ENCODE assay signal across 9 cellular contexts in genomic region chr15:72227720-72228119, GRCh38. TPM values are rescaled to one million over a fixed set of nuclear protein-coding genes. Genes with fewer than 3 reads are reported as not detected.
DNase-seq lines count a peak whose midpoint lies in the region; ATAC-seq, FAIRE-seq and TF ChIP-seq lines count a peak whose summit lies in the region.
"Had no signal": no experiment of that assay in that cellular context is flagged by ENCODE, and none has a peak within 500 bp of the region (broad histone marks: within the 10 kb centered on the region; RNA-seq: fewer than 3 reads in every experiment).

No MANE protein-coding gene starts in this region.

- H3K27ac ChIP-seq in heart left ventricle (peak overlapping the region in 11 of 12 donors; percentile 33 to 100 (median 99)), thymus (ENCODE audit: low read depth) (peak overlapping the region; percentile 80), caudate nucleus (ENCODE audit: low read depth, low read length) (no peak overlapping the region), pancreas (peak overlapping the region in 2 of 4 donors; percentile 31 to 95)

- peaks cover 0 to 20% (median 6%) of the 10 kb centered on the region in 9 donors for H3K36me3 ChIP-seq in heart left ventricle
- H3K36me3 ChIP-seq in thymus (ENCODE audit: control insufficient read depth, insufficient read depth): peaks cover 4% of the 10 kb centered on the region
- H3K36me3 ChIP-seq in pancreas: no peaks in the 10 kb centered on the region

- intact Hi-C loops in heart left ventricle (cut with DNase I): no loop called here
- intact Hi-C loops in cardiac septum (cut with DNase I): loop anchor here (5.0 kb wide), 1 partner anchor 110 kb away; the partner anchor contains the start of genes MYO9A and SENP8
- intact Hi-C loops in pancreas (cut with DNase I): no loop called here

- DNase-seq in heart left ventricle (no peak), cardiac septum (ENCODE audit: low spot score) (no peak), fibroblast of the aortic adventitia (ENCODE audit: low read depth) (no peak), caudate nucleus (lab: John Stamatoyannopoulos, UW) (no peak), pancreas (no peak)
- DNase-seq: NCI-H526 treated with DMSO at 0.1 percent for 48 hours had no signal

- no peaks in the 10 kb centered on the region for H3K27me3 ChIP-seq in heart left ventricle
- H3K27me3 ChIP-seq in thymus (ENCODE audit: control insufficient read depth, insufficient read depth): no peaks in the 10 kb centered on the region
- no peaks in the 10 kb centered on the region for H3K27me3 ChIP-seq in pancreas

- H3K9me3 ChIP-seq in heart left ventricle (no peaks in the 10 kb centered on the region), thymus (ENCODE audit: control insufficient read depth) (no peaks in the 10 kb centered on the region), pancreas (no peaks in the 10 kb centered on the region)

- ATAC-seq in heart left ventricle (no peak), pancreas (no peak), GM19463 (IDR thresholded peaks at IDR 0.05; ENCODE audit: unreplicated experiment) (no peak)

- H3K4me3 ChIP-seq in heart left ventricle: peak overlapping the region in 6 of 12 donors; percentile 3 to 99 (median 86)
- peak overlapping the region; percentile 95 for H3K4me3 ChIP-seq in WI38 (ENCODE audit: low read depth, low read length)
- H3K4me3 ChIP-seq in fibroblast of the aortic adventitia (ENCODE audit: low read depth, low read length): peak overlapping the region; percentile 95
- no peak overlapping the region for H3K4me3 ChIP-seq in thymus (ENCODE audit: low read length)
- peak overlapping the region in 1 of 4 donors; percentile 82 for H3K4me3 ChIP-seq in pancreas

- H3K4me1 ChIP-seq in heart left ventricle (peaks cover 4 to 77% (median 59%) of the 10 kb centered on the region in 12 donors), thymus (ENCODE audit: control insufficient read depth, insufficient read depth, low read length) (peaks cover 8% of the 10 kb centered on the region), pancreas (peaks cover 5 to 30% (median 18%) of the 10 kb centered on the region in 3 donors)

- TF ChIP-seq CTCF in heart left ventricle (IDR thresholded peaks at IDR 0.05) (no peak), WI38 (IDR thresholded peaks at IDR 0.05; ENCODE audit: low read depth, low read length) (no peak), fibroblast of the aortic adventitia (IDR thresholded peaks at IDR 0.05; ENCODE audit: insufficient read depth, low read length) (no peak), pancreas (IDR thresholded peaks at IDR 0.05) (no peak)

- FAIRE-seq in pancreas (lab: Jason Lieb, UNC): no peak

- TF ChIP-seq POLR2A in heart left ventricle (IDR thresholded peaks at IDR 0.05): no peak

- 51 to 71% (median 63%) methylated on average over 4 of the region's 4 CpGs for WGBS in heart left ventricle, 4 donors
- WGBS in thymus: 64% methylated on average over 4 of the region's 4 CpGs
- WGBS in pancreas, 2 donors: 87 to 89% methylated on average over 4 of the region's 4 CpGs

RNA-seq across cellular contexts. Expression of gene PKM, which starts 3.3 kb away (rescaled TPM):
- total RNA-seq in heart left ventricle: 1,000 to 10,000 TPM in 4 of 9 donors, 100 to 1,000 TPM in 5; 648 to 1,279 (median 923) TPM
- 100 to 1,000 TPM; 602 to 887 TPM for polyA plus RNA-seq in heart left ventricle
- total RNA-seq in cardiac septum: 984 TPM
- total RNA-seq in fibroblast of the aortic adventitia (ENCODE audit: low replicate concordance): 1,143 and 1,845 TPM in 2 replicates
- 199 TPM for polyA plus RNA-seq in thymus
- total RNA-seq in pancreas: 100 to 1,000 TPM in 3 of 6 donors, 10 to 100 TPM in 3; 61.8 to 219 (median 110) TPM
- polyA plus RNA-seq in pancreas: 100 to 1,000 TPM in 1 of 2 donors, 10 to 100 TPM in 1; 67.2 to 140 TPM

RNA-seq across cellular contexts. Expression of gene GRAMD2A, which starts 30.1 kb away (rescaled TPM):
- total RNA-seq in heart left ventricle (under 1 TPM in 1 of 9 donors, not detected in 8; 0.45 TPM), cardiac septum (not detected), fibroblast of the aortic adventitia (ENCODE audit: low replicate concordance) (0.33 and 0.63 TPM in 2 replicates), pancreas (under 1 TPM in 1 of 6 donors, not detected in 5; 0.19 TPM)
- polyA plus RNA-seq in heart left ventricle (under 1 TPM in 1 of 2 donors, not detected in 1; 0.03 TPM), thymus (0.52 TPM), pancreas (under 1 TPM in 1 of 2 donors, not detected in 1; 0.28 TPM)

RNA-seq across cellular contexts. Expression of gene PARP6, which starts 44.6 kb away (rescaled TPM):
- total RNA-seq in heart left ventricle (10 to 100 TPM; 25.6 to 50.3 (median 34.5) TPM), cardiac septum (34.6 TPM), fibroblast of the aortic adventitia (ENCODE audit: low replicate concordance) (28.7 and 41.7 TPM in 2 replicates), pancreas (10 to 100 TPM; 31.1 to 55.5 (median 39.7) TPM)
- polyA plus RNA-seq in heart left ventricle (10 to 100 TPM; 28.3 to 52.5 TPM), thymus (125 TPM), pancreas (100 to 1,000 TPM; 121 to 178 TPM)
